ENCODE assay signal across 1 cellular context in genomic region chr5:127517480-127518318, GRCh38.
TF ChIP-seq lines count a peak whose summit lies in the region.

Gene PRRC1, plus strand, starts transcription at chr5:127517640. Its CDS starts 5,840 bp downstream, at chr5:127523480.

TF ChIP-seq in HepG2, 621 proteins besides CTCF, POLR2A, EP300 and RAD21 (continued from another document):
- TF ChIP-seq KLF12 (CRISPR knock-in tag; IDR thresholded peaks at IDR 0.05; ENCODE audit: borderline replicate concordance) (peak; percentile 39; the same call in 1 of the 2 replicates), ZNF354B (CRISPR knock-in tag; IDR thresholded peaks at IDR 0.05) (0 out of 2 replicates have a peak, but pooled peaks have one; percentile 19), ZNF430 (CRISPR knock-in tag; IDR thresholded peaks at IDR 0.05) (peak; percentile 87), SAFB2 (CRISPR knock-in tag; IDR thresholded peaks at IDR 0.05; ENCODE audit: borderline replicate concordance, low read depth) (no peak), ZNF431 (CRISPR knock-in tag; IDR thresholded peaks at IDR 0.05; ENCODE audit: borderline replicate concordance, low read depth) (no peak; the same call in 1 of the 2 replicates), AHR (CRISPR knock-in tag; IDR thresholded peaks at IDR 0.05) (peak; percentile 55; the same call in 1 of the 2 replicates), NCOR1 (IDR thresholded peaks at IDR 0.05; ENCODE audit: borderline replicate concordance, low read length) (no peak), ZNF350 (CRISPR knock-in tag; IDR thresholded peaks at IDR 0.05; ENCODE audit: borderline replicate concordance, low read depth) (no peak; the same call in 1 of the 2 replicates), FOSL2 (CRISPR knock-in tag; IDR thresholded peaks at IDR 0.05) (peak; percentile 25; the same call in 1 of the 2 replicates), U2AF1 (optimal IDR thresholded peaks at IDR 0.05; ENCODE audit: low read depth, low read length) (no peak), ZBTB7B (CRISPR knock-in tag; IDR thresholded peaks at IDR 0.05) (peak; percentile 91), HOXA5 (CRISPR knock-in tag; IDR thresholded peaks at IDR 0.05) (peak; percentile 53; the same call in 1 of the 2 replicates), HNRNPUL1 (IDR thresholded peaks at IDR 0.05; ENCODE audit: low read depth, low read length) (no peak), NFKBIZ (CRISPR knock-in tag; IDR thresholded peaks at IDR 0.05) (peak; percentile 27; the same call in 1 of the 2 replicates), PAX8 (CRISPR knock-in tag; IDR thresholded peaks at IDR 0.05; ENCODE audit: borderline replicate concordance) (no peak), TCF12 (IDR thresholded peaks at IDR 0.05) (no peak), TCF12 (CRISPR knock-in tag; IDR thresholded peaks at IDR 0.05) (0 out of 2 replicates have a peak, but pooled peaks have one; percentile 69), ZBTB14 (CRISPR knock-in tag; IDR thresholded peaks at IDR 0.05) (peak; percentile 62), PITX1 (CRISPR knock-in tag; IDR thresholded peaks at IDR 0.05) (peak; percentile 29; the same call in 1 of the 2 replicates), ZXDC (CRISPR knock-in tag; IDR thresholded peaks at IDR 0.05) (no peak), CENPX (CRISPR knock-in tag; IDR thresholded peaks at IDR 0.05) (no peak), NR2F1 (CRISPR knock-in tag; IDR thresholded peaks at IDR 0.05) (no peak), LBX2 (CRISPR knock-in tag; IDR thresholded peaks at IDR 0.05; ENCODE audit: borderline replicate concordance) (0 out of 2 replicates have a peak, but pooled peaks have one; percentile 74), YY1 (IDR thresholded peaks at IDR 0.05; ENCODE audit: insufficient read depth, insufficient replicate concordance, low read depth, low read length) (peak; percentile 91), HMG20A (CRISPR knock-in tag; IDR thresholded peaks at IDR 0.05; ENCODE audit: borderline replicate concordance) (0 out of 2 replicates have a peak, but pooled peaks have one; percentile 3), SPEN (CRISPR knock-in tag; IDR thresholded peaks at IDR 0.05; ENCODE audit: low read depth) (peak; percentile 57; the same call in 1 of the 2 replicates), ZNF460 (CRISPR knock-in tag; IDR thresholded peaks at IDR 0.05; ENCODE audit: borderline replicate concordance) (no peak), AGO2 (optimal IDR thresholded peaks at IDR 0.05; ENCODE audit: low read depth, low read length) (peak; percentile 84), MAFG (CRISPR knock-in tag; IDR thresholded peaks at IDR 0.05) (no peak), KDM1A (CRISPR knock-in tag; IDR thresholded peaks at IDR 0.05) (no peak), ZNF850 (CRISPR knock-in tag; conservative IDR thresholded peaks at IDR 0.05) (no peak), KDM2A (CRISPR knock-in tag; IDR thresholded peaks at IDR 0.05; ENCODE audit: borderline replicate concordance, low read depth) (peak; percentile 79; the same call in 1 of the 2 replicates), RBFOX2 (IDR thresholded peaks at IDR 0.05; ENCODE audit: low read depth, low read length) (peak; percentile 95), BCL6 (CRISPR knock-in tag; IDR thresholded peaks at IDR 0.05) (no peak), AFF4 (CRISPR knock-in tag; IDR thresholded peaks at IDR 0.05) (0 out of 2 replicates have a peak, but pooled peaks have one; percentile 48), ZNF710 (CRISPR knock-in tag; IDR thresholded peaks at IDR 0.05; ENCODE audit: borderline replicate concordance) (peak; percentile 82), BORCS8-MEF2B (CRISPR knock-in tag; IDR thresholded peaks at IDR 0.05) (peak; percentile 57), ZEB1 (IDR thresholded peaks at IDR 0.05; ENCODE audit: insufficient replicate concordance, low read depth) (peak; percentile 53)
TF ChIP-seq in HepG2: peak in this region for 243.
